12 cellular contexts compared by ENCODE assay signal in genomic region chr5:132264546-132265335, GRCh38. TPM values are rescaled to one million over a fixed set of nuclear protein-coding genes. Genes with fewer than 3 reads are reported as not detected.
DNase-seq lines count a peak whose midpoint lies in the region; ATAC-seq and TF ChIP-seq lines count a peak whose summit lies in the region.
"Had no signal": no experiment of that assay in that cellular context is flagged by ENCODE, and none has a peak within 500 bp of the region (broad histone marks: within the 10 kb centered on the region; RNA-seq: fewer than 3 reads in every experiment).

No MANE protein-coding gene starts in this region.

- no peaks in the 10 kb centered on the region for H3K36me3 Mint-ChIP-seq in T-helper 1 cell treated with Interleukin-12 subunit alpha and Interleukin-12 subunit beta and Interleukin-4 antibody, amounts not matched to agents 30 μg/mL and 1 μg/mL, for 36 hours (ENCODE audit: low read depth)
- H3K36me3 Mint-ChIP-seq in MCF 10A (ENCODE audit: insufficient read depth, unreplicated experiment) = peaks cover 48% of the 10 kb centered on the region
- H3K36me3 Mint-ChIP-seq: naive thymus-derived CD8-positive, alpha-beta T cell had no signal

- H3K27ac ChIP-seq in temporal lobe (ENCODE audit: low read depth, low read length) = peak overlapping the region; percentile 52

- peaks cover 11% of the 10 kb centered on the region for H3K4me1 Mint-ChIP-seq in T-helper 1 cell treated with Interleukin-12 subunit alpha and Interleukin-12 subunit beta and Interleukin-4 antibody, amounts not matched to agents 30 μg/mL and 1 μg/mL, for 36 hours (ENCODE audit: low read depth)
- peaks cover 61% of the 10 kb centered on the region for H3K4me1 Mint-ChIP-seq in MCF 10A (ENCODE audit: insufficient read depth, unreplicated experiment)

- no peak for TF ChIP-seq CTCF in MCF 10A (IDR thresholded peaks at IDR 0.05; ENCODE audit: unreplicated experiment)

- peaks cover 33% of the 10 kb centered on the region for H3K4me1 ChIP-seq in mucosa of stomach (ENCODE audit: control insufficient read depth, insufficient read depth, low read length)

- DNase-seq in T-helper 1 cell = no peak
- no peak for DNase-seq in MCF 10A (ENCODE audit: unreplicated experiment)
- DNase-seq in iPS-NIHi7 (ENCODE audit: extremely low spot score) = no peak
- DNase-seq in activated CD4-positive, alpha-beta T cell treated with anti-CD3 and anti-CD28 coated beads, Interleukin-2, amount 50 U/mL, for 1 hour = no peak
- DNase-seq: 8988T; activated CD4-positive, alpha-beta T cell treated with anti-CD3 and anti-CD28 coated beads, Interleukin-2, amount 50 U/mL, for 4 hours; NCI-H2029 had no signal

- H3K4me3 Mint-ChIP-seq in T-helper 1 cell treated with Interleukin-12 subunit alpha and Interleukin-12 subunit beta and Interleukin-4 antibody, amounts not matched to agents 30 μg/mL and 1 μg/mL, for 36 hours = no peak overlapping the region
- no peak overlapping the region for H3K4me3 Mint-ChIP-seq in MCF 10A (ENCODE audit: unreplicated experiment)
- H3K4me3 Mint-ChIP-seq: naive thymus-derived CD8-positive, alpha-beta T cell had no signal

- BruUV-seq in MCF 10A (replicated peaks; lab: Mats Ljungman, UMichigan) = no TSS peak

- H3K9me3 Mint-ChIP-seq in T-helper 1 cell treated with Interleukin-12 subunit alpha and Interleukin-12 subunit beta and Interleukin-4 antibody, amounts not matched to agents 30 μg/mL and 1 μg/mL, for 36 hours = no peaks in the 10 kb centered on the region
- no peaks in the 10 kb centered on the region for H3K9me3 Mint-ChIP-seq in MCF 10A (ENCODE audit: unreplicated experiment)
- H3K9me3 Mint-ChIP-seq: naive thymus-derived CD8-positive, alpha-beta T cell had no signal

- no peaks in the 10 kb centered on the region for H3K27me3 Mint-ChIP-seq in T-helper 1 cell treated with Interleukin-12 subunit alpha and Interleukin-12 subunit beta and Interleukin-4 antibody, amounts not matched to agents 30 μg/mL and 1 μg/mL, for 36 hours (ENCODE audit: low read depth)
- H3K27me3 Mint-ChIP-seq in MCF 10A (ENCODE audit: insufficient read depth, unreplicated experiment) = no peaks in the 10 kb centered on the region

- peak overlapping the region; percentile 9 for H3K9ac ChIP-seq in mucosa of stomach (ENCODE audit: low read length)

- no peaks in the 10 kb centered on the region for H3K36me3 ChIP-seq in mucosa of stomach (ENCODE audit: control insufficient read depth, insufficient read depth, low read length)

- CTCF ChIA-PET in MCF 10A (lab: Yijun Ruan, JAX) = interaction anchor here (0.6 to 6.3 kb wide), 10 partner anchors 8 to 236 kb away, joined by 3 to 53 read pairs (median 4); partner anchors contain the start of gene P4HA2

- no peak for ATAC-seq in HG02610 (IDR thresholded peaks at IDR 0.05; ENCODE audit: unreplicated experiment)
- ATAC-seq: naive thymus-derived CD8-positive, alpha-beta T cell had no signal

- intact Hi-C loops in MCF 10A (cut with micrococcal nuclease) = loop anchor here (2.0 kb wide), 2 partner anchors 30 to 84 kb away; partner anchors contain the start of gene SLC22A4

- no peaks in the 10 kb centered on the region for H3K27me3 ChIP-seq in mucosa of stomach (ENCODE audit: control insufficient read depth, insufficient read depth, low read length)

- POLR2A ChIA-PET in MCF 10A (lab: Yijun Ruan, JAX) = interaction anchor here (0.6 to 1.2 kb wide), 4 partner anchors 11 to 40 kb away, joined by 3 to 4 read pairs (median 3); partner anchors contain the start of gene SLC22A4

- H3K9me3 ChIP-seq in mucosa of stomach (ENCODE audit: control insufficient read depth, low read length) = no peaks in the 10 kb centered on the region

- H3K4me3 ChIP-seq in mucosa of stomach (ENCODE audit: low read length) = no peak overlapping the region

- peak overlapping the region; percentile 32 for H3K27ac Mint-ChIP-seq in T-helper 1 cell treated with Interleukin-12 subunit alpha and Interleukin-12 subunit beta and Interleukin-4 antibody, amounts not matched to agents 30 μg/mL and 1 μg/mL, for 36 hours
- H3K27ac Mint-ChIP-seq in MCF 10A (ENCODE audit: low read depth, unreplicated experiment) = peak overlapping the region; percentile 98

RNA-seq across cellular contexts. Expression of gene PDLIM4, which starts 7.2 kb away (rescaled TPM):
- total RNA-seq in MCF 10A (2022) (91.4 and 101 TPM in 2 replicates), temporal lobe (6.9 TPM)
- total RNA-seq: naive thymus-derived CD8-positive, alpha-beta T cell had no signal

RNA-seq across cellular contexts. Expression of gene SLC22A4, which starts 29.5 kb away (rescaled TPM):
- total RNA-seq in MCF 10A (2022) = 13.5 and 17.5 TPM in 2 replicates
- total RNA-seq in temporal lobe = 1.5 TPM
- total RNA-seq: naive thymus-derived CD8-positive, alpha-beta T cell had no signal

RNA-seq across cellular contexts. Expression of gene P4HA2, which starts 37.1 kb away (rescaled TPM):
- total RNA-seq in MCF 10A (2022) (53.1 and 91.1 TPM in 2 replicates), temporal lobe (8.9 TPM)
- total RNA-seq: naive thymus-derived CD8-positive, alpha-beta T cell had no signal

Comparison
In these comparisons a context has a peak if more than half of its experiments do, and no peak if none do; other contexts are left out.
1. RNA of gene PDLIM4, which starts 7.2 kb away (total RNA-seq): 91.4 to 101 TPM in MCF 10A; 6.9 TPM in temporal lobe (single experiment); every median in the first group is over 10 times any median in the second.